ENCODE assay signal across 8 cellular contexts in genomic region chr15:31366169-31366734, GRCh38. TPM values are rescaled to one million over a fixed set of nuclear protein-coding genes. Genes with fewer than 3 reads are reported as not detected.
DNase-seq lines count a peak whose midpoint lies in the region; ATAC-seq and TF ChIP-seq lines count a peak whose summit lies in the region.

No MANE protein-coding gene starts in this region.

- H3K27ac ChIP-seq in breast epithelium (peak overlapping the region; percentile 76 to 84), lower lobe of right lung (peak overlapping the region; percentile 93)

- peaks cover 0 to 16% of the 10 kb centered on the region in 2 donors for H3K4me1 ChIP-seq in breast epithelium
- H3K4me1 ChIP-seq in lower lobe of right lung = peaks cover 96% of the 10 kb centered on the region

- H3K4me3 ChIP-seq in breast epithelium (peak overlapping the region; percentile 37 to 50 (median 45)), lower lobe of right lung (peak overlapping the region; percentile 39)

- peaks cover 51% of the 10 kb centered on the region for H3K4me1 Mint-ChIP-seq in type B pancreatic cell (ENCODE audit: unreplicated experiment)

- peak; percentile 78 for DNase-seq in activated CD8-positive, alpha-beta memory T cell treated with anti-CD3 and anti-CD28 coated beads for 24 hours
- DNase-seq in activated CD8-positive, alpha-beta memory T cell treated with anti-CD3 and anti-CD28 coated beads, Interleukin-2, amount 50 U/mL, for 4 hours = no peak
- DNase-seq in breast epithelium (ENCODE audit: low spot score in 2 of 2) (peak in 1 of 2 donors; percentile 56), lower lobe of right lung (peak; percentile 74), type B pancreatic cell (ENCODE audit: extremely low spot score, unreplicated experiment) (no peak), SHP77 (lab: John Stamatoyannopoulos, UW) (no peak), pons (ENCODE audit: low spot score) (no peak), activated gamma-delta T cell (lab: John Stamatoyannopoulos, UW) (no peak)

- peaks cover 7% of the 10 kb centered on the region for H3K36me3 Mint-ChIP-seq in type B pancreatic cell

- H3K27ac Mint-ChIP-seq in type B pancreatic cell = peak overlapping the region; percentile 74

- no peaks in the 10 kb centered on the region for H3K27me3 ChIP-seq in breast epithelium
- H3K27me3 ChIP-seq in lower lobe of right lung (ENCODE audit: low read depth) = no peaks in the 10 kb centered on the region

- TF ChIP-seq CTCF in breast epithelium (IDR thresholded peaks at IDR 0.05) = peak in 1 of 3 donors; percentile 8
- TF ChIP-seq CTCF in lower lobe of right lung (IDR thresholded peaks at IDR 0.05) = no peak
- no peak for TF ChIP-seq CTCF in type B pancreatic cell (conservative IDR thresholded peaks at IDR 0.05)

- H3K4me3 Mint-ChIP-seq in type B pancreatic cell = peak overlapping the region; percentile 17

- no peaks in the 10 kb centered on the region for H3K9me3 ChIP-seq in breast epithelium
- H3K9me3 ChIP-seq in lower lobe of right lung = no peaks in the 10 kb centered on the region

- TF ChIP-seq POLR2A in breast epithelium (IDR thresholded peaks at IDR 0.05) = no peak

- intact Hi-C loops in breast epithelium (cut with DNase I; ENCODE audit: low total_unique reads) = loop anchor here (2.0 kb wide), 1 partner anchor 25 kb away; no protein-coding TSS in a partner anchor
- intact Hi-C loops in lower lobe of right lung (cut with DNase I) = no loop called here

- H3K27me3 Mint-ChIP-seq in type B pancreatic cell = no peaks in the 10 kb centered on the region

- H3K36me3 ChIP-seq in breast epithelium (no peaks in the 10 kb centered on the region), lower lobe of right lung (no peaks in the 10 kb centered on the region)

- peak; percentile 17 to 18 for ATAC-seq in lower lobe of right lung

- H3K9me3 Mint-ChIP-seq in type B pancreatic cell = no peaks in the 10 kb centered on the region

RNA-seq across cellular contexts. Expression of gene KLF13, which starts 39.6 kb away (rescaled TPM):
- total RNA-seq in breast epithelium (10 to 100 TPM; 26.3 to 52.2 (median 28.2) TPM), lower lobe of right lung (178 TPM), type B pancreatic cell (ENCODE audit: low replicate concordance) (38.6 and 58.2 TPM in 2 replicates)

Comparison
In these comparisons a context has a peak if more than half of its experiments do, and no peak if none do; other contexts are left out.
1. DNase-seq: peak in activated CD8-positive, alpha-beta memory T cell treated with anti-CD3 and anti-CD28 coated beads for 24 hours (single experiment) and lower lobe of right lung (single experiment); none in activated CD8-positive, alpha-beta memory T cell treated with anti-CD3 and anti-CD28 coated beads, Interleukin-2, amount 50 U/mL, for 4 hours (single experiment), type B pancreatic cell (single experiment), SHP77 (0 of 2), pons (single experiment) and activated gamma-delta T cell (single experiment).